Comparison of ENCODE assay signal across 8 cellular contexts in the genomic region with DNA sequence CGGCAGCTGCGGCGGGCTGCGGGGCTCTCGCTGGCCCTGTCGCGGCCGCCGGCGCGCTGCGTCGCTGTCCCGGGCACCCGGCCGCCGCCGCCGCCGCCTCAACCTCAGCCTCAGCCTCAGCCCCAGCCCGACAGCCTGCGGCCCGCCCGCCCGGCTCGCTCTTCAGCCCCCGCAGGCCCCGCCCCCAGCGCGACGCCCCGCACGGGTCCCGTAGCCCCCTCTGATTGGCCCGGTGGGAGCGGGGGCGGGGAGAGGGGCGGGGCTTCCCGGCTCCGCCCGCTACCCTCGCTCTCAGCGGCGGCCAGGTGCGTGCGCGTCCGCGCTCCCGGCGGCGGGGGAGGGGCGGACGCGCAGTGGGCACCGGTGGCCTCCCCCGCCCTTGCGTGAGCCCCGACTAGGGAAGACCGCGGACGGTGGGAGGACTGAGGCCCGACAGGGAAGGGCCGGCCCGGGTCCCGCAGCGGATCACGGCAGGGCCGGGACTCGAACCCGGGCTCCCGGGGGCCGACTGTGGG. TPM values are rescaled to one million over a fixed set of nuclear protein-coding genes. Genes with fewer than 3 reads are reported as not detected.
A peak's percentile ranks its signal among the peaks of the same experiment; 100 is the strongest.
DNase-seq lines count a peak whose midpoint lies in the region; ATAC-seq and TF ChIP-seq lines count a peak whose summit lies in the region.

A gene with protein sequence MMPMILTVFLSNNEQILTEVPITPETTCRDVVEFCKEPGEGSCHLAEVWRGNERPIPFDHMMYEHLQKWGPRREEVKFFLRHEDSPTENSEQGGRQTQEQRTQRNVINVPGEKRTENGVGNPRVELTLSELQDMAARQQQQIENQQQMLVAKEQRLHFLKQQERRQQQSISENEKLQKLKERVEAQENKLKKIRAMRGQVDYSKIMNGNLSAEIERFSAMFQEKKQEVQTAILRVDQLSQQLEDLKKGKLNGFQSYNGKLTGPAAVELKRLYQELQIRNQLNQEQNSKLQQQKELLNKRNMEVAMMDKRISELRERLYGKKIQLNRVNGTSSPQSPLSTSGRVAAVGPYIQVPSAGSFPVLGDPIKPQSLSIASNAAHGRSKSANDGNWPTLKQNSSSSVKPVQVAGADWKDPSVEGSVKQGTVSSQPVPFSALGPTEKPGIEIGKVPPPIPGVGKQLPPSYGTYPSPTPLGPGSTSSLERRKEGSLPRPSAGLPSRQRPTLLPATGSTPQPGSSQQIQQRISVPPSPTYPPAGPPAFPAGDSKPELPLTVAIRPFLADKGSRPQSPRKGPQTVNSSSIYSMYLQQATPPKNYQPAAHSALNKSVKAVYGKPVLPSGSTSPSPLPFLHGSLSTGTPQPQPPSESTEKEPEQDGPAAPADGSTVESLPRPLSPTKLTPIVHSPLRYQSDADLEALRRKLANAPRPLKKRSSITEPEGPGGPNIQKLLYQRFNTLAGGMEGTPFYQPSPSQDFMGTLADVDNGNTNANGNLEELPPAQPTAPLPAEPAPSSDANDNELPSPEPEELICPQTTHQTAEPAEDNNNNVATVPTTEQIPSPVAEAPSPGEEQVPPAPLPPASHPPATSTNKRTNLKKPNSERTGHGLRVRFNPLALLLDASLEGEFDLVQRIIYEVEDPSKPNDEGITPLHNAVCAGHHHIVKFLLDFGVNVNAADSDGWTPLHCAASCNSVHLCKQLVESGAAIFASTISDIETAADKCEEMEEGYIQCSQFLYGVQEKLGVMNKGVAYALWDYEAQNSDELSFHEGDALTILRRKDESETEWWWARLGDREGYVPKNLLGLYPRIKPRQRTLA (minus strand): TSS at position 137 of the 515 bp plus-strand sequence. CDS start 268 bp downstream, outside the sequence.

- H3K27me3 Mint-ChIP-seq in T-helper 17 cell = no peaks in the 10 kb centered on the region

- peak within 1 kb of the TSS; percentile 39 for H3K27ac Mint-ChIP-seq in T-helper 17 cell

- H3K27ac ChIP-seq in psoas muscle (peak within 1 kb of the TSS; percentile 86), urinary bladder (ENCODE audit: low read depth) (peak within 1 kb of the TSS; percentile 85)

- no peaks in the 10 kb centered on the region for H3K27me3 ChIP-seq in psoas muscle (ENCODE audit: insufficient read depth in 3 of 3, low read length in 2 of 3)

- peaks cover 16% of the 10 kb centered on the region for H3K4me1 Mint-ChIP-seq in T-helper 17 cell

- no peaks in the 10 kb centered on the region for H3K36me3 Mint-ChIP-seq in T-helper 17 cell (ENCODE audit: low read depth)

- intact Hi-C loops in left ventricle myocardium superior (cut with micrococcal nuclease) (no loop called here), psoas muscle (cut with DNase I) (no loop called here)

- ATAC-seq in HG02623 (IDR thresholded peaks at IDR 0.05; ENCODE audit: unreplicated experiment) (peak; percentile 79), T-helper 17 cell (peak; percentile 98), left ventricle myocardium superior (peak; percentile 92), psoas muscle (peak; percentile 98 to 99 (median 99))

- DNase-seq in NCI-H1105 treated with DMSO at 0.1 percent for 48 hours (lab: John Stamatoyannopoulos, UW) (peak; percentile 87), T-helper 17 cell (peak; percentile 89 to 97 (median 94)), amygdala (lab: John Stamatoyannopoulos, UW) (peak in 55 of 56 donors; percentile 48 to 93 (median 82)), left ventricle myocardium superior (peak; percentile 98), psoas muscle (peak; percentile 94 to 97)

- H3K4me1 ChIP-seq in psoas muscle (peaks cover 9% of the 10 kb centered on the region), urinary bladder (ENCODE audit: insufficient read depth) (no peaks in the 10 kb centered on the region)

- H3K36me3 ChIP-seq in psoas muscle (ENCODE audit: insufficient read depth in 1 of 2, low read depth in 1 of 2) (no peaks in the 10 kb centered on the region), urinary bladder (ENCODE audit: insufficient read depth) (no peaks in the 10 kb centered on the region)

- H3K9me3 ChIP-seq in T-helper 17 cell (ENCODE audit: control insufficient read depth, low read length, poor library complexity, severe bottlenecking) = no peaks in the 10 kb centered on the region
- no peaks in the 10 kb centered on the region for H3K9me3 ChIP-seq in psoas muscle

- H3K4me3 ChIP-seq in GM12875 (ENCODE audit: low read depth, low read length) (peak within 1 kb of the TSS; percentile 90), psoas muscle (peak within 1 kb of the TSS; percentile 85), urinary bladder (ENCODE audit: low read depth, low read length) (peak within 1 kb of the TSS; percentile 97)

- WGBS in psoas muscle, 3 donors = 0% methylated on average over 29 to 73 of the region's 73 CpGs
- under 1% methylated on average over 73 of the region's 73 CpGs for WGBS in urinary bladder

- TF ChIP-seq CTCF in GM12875 (IDR thresholded peaks at IDR 0.05; ENCODE audit: borderline replicate concordance, insufficient read depth, low read depth, low read length) = no peak
- TF ChIP-seq CTCF in psoas muscle (IDR thresholded peaks at IDR 0.05) = no peak

- peak within 1 kb of the TSS; percentile 91 for H3K4me3 Mint-ChIP-seq in T-helper 17 cell

RNA-seq across cellular contexts. Expression of the gene that starts here (rescaled TPM):
- 10 to 100 TPM; 18.2 to 22.6 TPM for total RNA-seq in T-helper 17 cell
- 107 TPM for total RNA-seq in left ventricle myocardium superior
- total RNA-seq in psoas muscle = 10 to 100 TPM; 12.8 to 17.9 (median 15.4) TPM
- 10 to 100 TPM in 1 of 3 donors, 1 to 10 TPM in 2; 4.7 to 13.3 (median 5.2) TPM for polyA plus RNA-seq in psoas muscle
- total RNA-seq in urinary bladder = 15.8 TPM
- polyA plus RNA-seq in urinary bladder = 17.8 TPM

Comparison
In these comparisons a context has a peak if more than half of its experiments do, and no peak if none do; other contexts are left out.
1. Peak in every context shown above with its lines: DNase-seq, ATAC-seq, H3K4me3 ChIP-seq and H3K27ac ChIP-seq.